In the genomic region with DNA sequence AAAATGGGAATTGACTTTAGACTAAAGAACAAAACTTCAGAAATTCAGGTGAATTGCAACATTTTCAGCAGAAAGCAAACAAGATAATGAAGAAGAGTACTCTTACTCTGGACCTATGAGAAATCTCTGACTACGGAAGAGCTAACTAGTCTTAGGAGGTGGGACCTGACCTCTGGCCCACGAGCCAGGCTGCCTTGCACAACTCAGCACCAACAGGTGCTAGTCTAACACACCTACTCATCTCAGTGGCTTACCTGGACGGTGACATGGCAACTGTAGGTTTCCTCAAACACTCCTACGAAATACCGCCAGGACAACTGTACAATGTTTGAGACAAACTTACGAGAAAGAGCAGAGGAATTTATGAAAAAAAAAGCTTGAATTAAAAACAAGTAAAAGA, we compare ENCODE assay signal across 2 cellular contexts.
TF ChIP-seq lines count a peak whose summit lies in the region.

No MANE protein-coding gene starts in this region.

TF ChIP-seq in HepG2, 621 proteins besides CTCF, POLR2A, EP300 and RAD21:
- TF ChIP-seq NR2F6 (IDR thresholded peaks at IDR 0.05), result 0 out of 2 replicates have a peak, but pooled peaks have one; percentile 16
- TF ChIP-seq NR2F6 (CRISPR knock-in tag; IDR thresholded peaks at IDR 0.05), result no peak
- peak; percentile 69 for TF ChIP-seq ZEB1 (IDR thresholded peaks at IDR 0.05; ENCODE audit: insufficient replicate concordance, low read depth)
- 0 out of 2 replicates have a peak, but pooled peaks have one; percentile 20 for TF ChIP-seq CEBPG (CRISPR knock-in tag; IDR thresholded peaks at IDR 0.05)
- TF ChIP-seq, protein P1, sequence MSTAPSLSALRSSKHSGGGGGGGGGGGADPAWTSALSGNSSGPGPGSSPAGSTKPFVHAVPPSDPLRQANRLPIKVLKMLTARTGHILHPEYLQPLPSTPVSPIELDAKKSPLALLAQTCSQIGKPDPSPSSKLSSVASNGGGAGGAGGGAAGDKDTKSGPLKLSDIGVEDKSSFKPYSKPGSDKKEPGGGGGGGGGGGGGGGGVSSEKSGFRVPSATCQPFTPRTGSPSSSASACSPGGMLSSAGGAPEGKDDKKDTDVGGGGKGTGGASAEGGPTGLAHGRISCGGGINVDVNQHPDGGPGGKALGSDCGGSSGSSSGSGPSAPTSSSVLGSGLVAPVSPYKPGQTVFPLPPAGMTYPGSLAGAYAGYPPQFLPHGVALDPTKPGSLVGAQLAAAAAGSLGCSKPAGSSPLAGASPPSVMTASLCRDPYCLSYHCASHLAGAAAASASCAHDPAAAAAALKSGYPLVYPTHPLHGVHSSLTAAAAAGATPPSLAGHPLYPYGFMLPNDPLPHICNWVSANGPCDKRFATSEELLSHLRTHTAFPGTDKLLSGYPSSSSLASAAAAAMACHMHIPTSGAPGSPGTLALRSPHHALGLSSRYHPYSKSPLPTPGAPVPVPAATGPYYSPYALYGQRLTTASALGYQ (CRISPR knock-in tag; IDR thresholded peaks at IDR 0.05), result no peak

TF ChIP-seq in H1, 55 proteins besides CTCF, POLR2A, EP300 and RAD21:
- TF ChIP-seq TBP (IDR thresholded peaks at IDR 0.05; ENCODE audit: low read depth, low read length) (no peak), POU5F1 (IDR thresholded peaks at IDR 0.05; ENCODE audit: low read depth, low read length) (no peak), CREB1 (IDR thresholded peaks at IDR 0.05) (no peak), KDM4A (IDR thresholded peaks at IDR 0.05; ENCODE audit: low read depth, low read length, severe bottlenecking) (no peak), JUND (IDR thresholded peaks at IDR 0.05; ENCODE audit: low read length) (no peak), ASH2L (IDR thresholded peaks at IDR 0.05; ENCODE audit: low read length) (no peak), BACH1 (IDR thresholded peaks at IDR 0.05; ENCODE audit: low read length) (no peak), SP4 (IDR thresholded peaks at IDR 0.05; ENCODE audit: low read length) (no peak), SIRT6 (IDR thresholded peaks at IDR 0.05; ENCODE audit: low read length) (no peak), ZNF274 (IDR thresholded peaks at IDR 0.05; ENCODE audit: borderline replicate concordance, extremely low read depth, low read length) (no peak), EGR1 (IDR thresholded peaks at IDR 0.05; ENCODE audit: borderline replicate concordance, low read depth, low read length) (no peak), TAF7 (optimal IDR thresholded peaks at IDR 0.05; ENCODE audit: borderline replicate concordance, low read depth, low read length) (no peak)
- TF ChIP-seq, protein P2, sequence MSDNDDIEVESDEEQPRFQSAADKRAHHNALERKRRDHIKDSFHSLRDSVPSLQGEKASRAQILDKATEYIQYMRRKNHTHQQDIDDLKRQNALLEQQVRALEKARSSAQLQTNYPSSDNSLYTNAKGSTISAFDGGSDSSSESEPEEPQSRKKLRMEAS (IDR thresholded peaks at IDR 0.05), result no peak
